In the genomic region with DNA sequence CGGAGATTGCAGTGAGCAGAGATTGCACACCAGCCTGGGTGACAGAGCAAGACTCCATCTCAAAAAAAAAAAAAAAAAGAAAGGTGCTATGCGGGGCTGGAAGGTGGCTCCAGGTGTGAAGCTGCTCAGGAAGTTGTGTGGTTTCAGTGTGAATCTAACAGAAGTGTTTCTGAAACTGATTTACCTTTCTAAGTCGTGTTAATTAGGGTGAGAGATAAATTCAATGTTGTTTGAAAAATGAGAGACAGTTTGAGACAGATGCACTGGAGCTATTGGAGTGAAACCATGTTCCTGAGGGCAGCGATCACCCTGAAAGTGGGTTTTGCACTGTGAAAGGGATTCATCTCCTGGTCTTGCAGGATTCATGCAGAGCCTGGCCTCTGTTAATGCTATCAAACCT, we compare ENCODE assay signal across 8 cellular contexts. TPM values are rescaled to one million over a fixed set of nuclear protein-coding genes. Genes with fewer than 3 reads are reported as not detected.
DNase-seq lines count a peak whose midpoint lies in the region; ATAC-seq and TF ChIP-seq lines count a peak whose summit lies in the region.
"Not testable (repeated sequence)": the region's sequence is repeated elsewhere in the genome, so short reads cannot be mapped to it uniquely, and the experiment has no call there.

No MANE protein-coding gene starts in this region.

- peak overlapping the region; percentile 74 for H3K27ac Mint-ChIP-seq in CD8-positive, alpha-beta T cell
- peak overlapping the region; percentile 38 for H3K27ac Mint-ChIP-seq in activated T-helper 17 cell treated with anti-CD3 and anti-CD28 coated beads, Interleukin-2, amount 50 U/mL, for 72 hours
- not testable (repeated sequence) for H3K27ac Mint-ChIP-seq in neural progenitor cell

- H3F3A ChIP-seq in MM.1S (ENCODE audit: insufficient read depth, low read length): peaks cover 13% of the 10 kb centered on the region
- not testable (repeated sequence) for H3F3A ChIP-seq in neural progenitor cell (ENCODE audit: low read depth)

- H4K20me1 ChIP-seq in MM.1S (ENCODE audit: insufficient read depth, low read length); neural progenitor cell (ENCODE audit: low read depth): not testable (repeated sequence)

- DNase-seq in CD8-positive, alpha-beta T cell; neural progenitor cell (ENCODE audit: low spot score): not testable (repeated sequence)
- peak; percentile 88 for DNase-seq in MM.1S

- H3K4me3 ChIP-seq in CD8-positive, alpha-beta T cell (ENCODE audit: low read depth, low read length); neural progenitor cell: not testable (repeated sequence)
- peak overlapping the region; percentile 21 for H3K4me3 ChIP-seq in MM.1S (ENCODE audit: low read length)

- H3K4me2 ChIP-seq in MM.1S (ENCODE audit: low read depth, low read length) (peak overlapping the region; percentile 66; the same call in 1 of the 2 replicates), neural progenitor cell (peak overlapping the region; percentile 11)

- H3K36me3 ChIP-seq in CD8-positive, alpha-beta T cell (ENCODE audit: insufficient read depth, low read length); MM.1S (replicated peaks; ENCODE audit: insufficient read depth, low read length); neural progenitor cell: not testable (repeated sequence)

- H3K4me3 Mint-ChIP-seq in CD8-positive, alpha-beta T cell: peak overlapping the region; percentile 13
- not testable (repeated sequence) for H3K4me3 Mint-ChIP-seq in activated T-helper 17 cell treated with anti-CD3 and anti-CD28 coated beads, Interleukin-2, amount 50 U/mL, for 72 hours; neural progenitor cell

- H3K4me1 ChIP-seq in CD8-positive, alpha-beta T cell (ENCODE audit: insufficient read depth, low read length); neural progenitor cell: not testable (repeated sequence)
- H3K4me1 ChIP-seq in MM.1S (ENCODE audit: low read length): peaks cover 18% of the 10 kb centered on the region; the same call in 1 of the 2 replicates

- not testable (repeated sequence) for H3K79me2 ChIP-seq in MM.1S (ENCODE audit: low read length); neural progenitor cell (ENCODE audit: low read depth)

- not testable (repeated sequence) for H3K9me3 Mint-ChIP-seq in CD8-positive, alpha-beta T cell; activated T-helper 17 cell treated with anti-CD3 and anti-CD28 coated beads, Interleukin-2, amount 50 U/mL, for 72 hours; neural progenitor cell

- CTCF ChIA-PET in CD8-positive, alpha-beta T cell (lab: Charles Lee): not testable (repeated sequence)

- not testable (repeated sequence) for H3K9me2 ChIP-seq in MM.1S (replicated peaks; ENCODE audit: insufficient read depth, low read length)

- not testable (repeated sequence) for TF ChIP-seq CTCF in CD8-positive, alpha-beta T cell (IDR thresholded peaks at IDR 0.05); MM.1S (IDR thresholded peaks at IDR 0.05; ENCODE audit: low read length); neural progenitor cell (IDR thresholded peaks at IDR 0.05)

- H3K27me3 ChIP-seq in CD8-positive, alpha-beta T cell (ENCODE audit: insufficient read depth, low read length); MM.1S (replicated peaks; ENCODE audit: insufficient read depth, low read length); neural progenitor cell: not testable (repeated sequence)

- POLR2A ChIA-PET in CD8-positive, alpha-beta T cell (lab: Charles Lee): not testable (repeated sequence)

- not testable (repeated sequence) for H2AFZ ChIP-seq in MM.1S (ENCODE audit: low read length); neural progenitor cell (replicated peaks)

- peaks cover 12% of the 10 kb centered on the region for H3K4me1 Mint-ChIP-seq in CD8-positive, alpha-beta T cell (ENCODE audit: low read depth)
- H3K4me1 Mint-ChIP-seq in activated T-helper 17 cell treated with anti-CD3 and anti-CD28 coated beads, Interleukin-2, amount 50 U/mL, for 72 hours; neural progenitor cell: not testable (repeated sequence)

- H3K9me3 ChIP-seq in CD8-positive, alpha-beta T cell (ENCODE audit: low read length); MM.1S (replicated peaks; ENCODE audit: insufficient read depth, low read length); neural progenitor cell (ENCODE audit: low read depth): not testable (repeated sequence)

- peak; percentile 54 for ATAC-seq in CD8-positive, alpha-beta T cell
- ATAC-seq in GM18861 (IDR thresholded peaks at IDR 0.05; ENCODE audit: unreplicated experiment): peak; percentile 26
- ATAC-seq in GM19467 (IDR thresholded peaks at IDR 0.05; ENCODE audit: unreplicated experiment): peak; percentile 37
- ATAC-seq in HG02588 (IDR thresholded peaks at IDR 0.05; ENCODE audit: unreplicated experiment): peak; percentile 25
- ATAC-seq in HG03103 (IDR thresholded peaks at IDR 0.05; ENCODE audit: low read depth, unreplicated experiment): peak; percentile 30
- not testable (repeated sequence) for ATAC-seq in activated T-helper 17 cell treated with anti-CD3 and anti-CD28 coated beads, Interleukin-2, amount 50 U/mL, for 72 hours (replicated peaks)

- peak overlapping the region; percentile 54; the same call in 1 of the 2 replicates for H3K9ac ChIP-seq in MM.1S (ENCODE audit: low read length)
- not testable (repeated sequence) for H3K9ac ChIP-seq in neural progenitor cell

- not testable (repeated sequence) for H3K27me3 Mint-ChIP-seq in CD8-positive, alpha-beta T cell (ENCODE audit: low read depth); activated T-helper 17 cell treated with anti-CD3 and anti-CD28 coated beads, Interleukin-2, amount 50 U/mL, for 72 hours; neural progenitor cell (ENCODE audit: insufficient read depth, low read depth)

- not testable (repeated sequence) for H3K36me3 Mint-ChIP-seq in CD8-positive, alpha-beta T cell; neural progenitor cell
- peaks cover 20% of the 10 kb centered on the region for H3K36me3 Mint-ChIP-seq in activated T-helper 17 cell treated with anti-CD3 and anti-CD28 coated beads, Interleukin-2, amount 50 U/mL, for 72 hours (ENCODE audit: low read depth)

- intact Hi-C loops in CD8-positive, alpha-beta T cell (cut with DNase I, micrococcal nuclease): not testable (repeated sequence)

- not testable (repeated sequence) for H3K27ac ChIP-seq in CD8-positive, alpha-beta T cell (ENCODE audit: low read depth, low read length)
- H3K27ac ChIP-seq in MM.1S (ENCODE audit: low read length): peak overlapping the region; percentile 93
- peak overlapping the region; percentile 35 for H3K27ac ChIP-seq in neural progenitor cell

RNA-seq across cellular contexts. Expression of a gene that starts 25.0 kb away (rescaled TPM):
- 100 to 1,000 TPM in 1 of 2 experiments, 10 to 100 TPM in 1; 91.1 to 101 TPM for total RNA-seq in CD8-positive, alpha-beta T cell
- total RNA-seq in activated T-helper 17 cell treated with anti-CD3 and anti-CD28 coated beads, Interleukin-2, amount 50 U/mL, for 72 hours: 10 to 100 TPM; 42.5 to 43.9 TPM
- total RNA-seq in neural progenitor cell (ENCODE audit: low replicate concordance): 68.6 and 89.9 TPM in 2 replicates

RNA-seq across cellular contexts. Expression of a gene that starts 30.0 kb away (rescaled TPM):
- total RNA-seq in CD8-positive, alpha-beta T cell: 1 to 10 TPM; 5.8 to 7.0 TPM
- 10 to 100 TPM; 21.2 to 30.3 TPM for total RNA-seq in activated T-helper 17 cell treated with anti-CD3 and anti-CD28 coated beads, Interleukin-2, amount 50 U/mL, for 72 hours
- total RNA-seq in neural progenitor cell (ENCODE audit: low replicate concordance): 35.6 and 35.7 TPM in 2 replicates
